Comparison of ENCODE assay signal across 9 cellular contexts in genomic region chr1:40059960-40060337, GRCh38. TPM values are rescaled to one million over a fixed set of nuclear protein-coding genes. Genes with fewer than 3 reads are reported as not detected.
A peak's percentile ranks its signal among the peaks of the same experiment; 100 is the strongest.
DNase-seq lines count a peak whose midpoint lies in the region; ATAC-seq and TF ChIP-seq lines count a peak whose summit lies in the region.
"Had no signal": no experiment of that assay in that cellular context is flagged by ENCODE, and none has a peak within 500 bp of the region (broad histone marks: within the 10 kb centered on the region; RNA-seq: fewer than 3 reads in every experiment).

No MANE protein-coding gene starts in this region.

- no peaks in the 10 kb centered on the region for H3K9me2 ChIP-seq in Loucy (replicated peaks; ENCODE audit: low read depth, low read length)

- POLR2A ChIA-PET in CD8-positive, alpha-beta T cell (lab: Charles Lee), result interaction anchor here (0.6 to 6.2 kb wide), 8 partner anchors 10 to 141 kb away, joined by 3 to 68 read pairs (median 6); partner anchors contain the start of gene CAP1

- H3K4me3 Mint-ChIP-seq in CD8-positive, alpha-beta T cell, result peak overlapping the region; percentile 79
- peak overlapping the region; percentile 44 to 91 (median 72) for H3K4me3 Mint-ChIP-seq in naive B cell

- H3K4me1 ChIP-seq in CD8-positive, alpha-beta T cell (ENCODE audit: insufficient read depth, low read length), result peaks cover 89% of the 10 kb centered on the region
- H3K4me1 ChIP-seq in Loucy (ENCODE audit: insufficient read depth, low read length, poor library complexity, severe bottlenecking) (peaks cover 34% of the 10 kb centered on the region), ascending aorta (peaks cover 15 to 45% of the 10 kb centered on the region in 2 donors)

- H3K27ac ChIP-seq in CD8-positive, alpha-beta T cell (ENCODE audit: low read depth, low read length), result peak overlapping the region; percentile 36
- peak overlapping the region; percentile 36 for H3K27ac ChIP-seq in ascending aorta

- DNase-seq in CD8-positive, alpha-beta T cell, result peak in 1 of 7 experiments; percentile 49
- no peak for DNase-seq in ascending aorta (ENCODE audit: low spot score in 2 of 2)
- no peak for DNase-seq in naive B cell
- no peak for DNase-seq in stimulated activated CD4-positive, alpha-beta T cell treated with anti-CD3 and anti-CD28 coated beads, Interleukin-1b, Interleukin-23, amount 100 ng/mL, for 48 hours
- DNase-seq in HuH-7 (ENCODE audit: low spot score), result no peak
- no peak for DNase-seq in T-helper 9 cell
- DNase-seq in stimulated activated CD4-positive, alpha-beta T cell treated with anti-CD3 and anti-CD28 coated beads, Interleukin-12 subunit alpha, Interleukin-12 subunit beta, amount 100 ng/mL, for 4 hours, result no peak
- DNase-seq: NCI-H82 had no signal

- H2AFZ ChIP-seq in Loucy (ENCODE audit: low read length), result no peak overlapping the region

- peaks cover 17% of the 10 kb centered on the region for H3F3A ChIP-seq in Loucy (ENCODE audit: low read depth)

- H3K4me2 ChIP-seq in Loucy (ENCODE audit: low read depth, low read length, poor library complexity, severe bottlenecking), result peak overlapping the region; percentile 71

- peak overlapping the region; percentile 17 for H3K9ac ChIP-seq in Loucy (ENCODE audit: low read depth, low read length, poor library complexity, severe bottlenecking)

- no peaks in the 10 kb centered on the region for H3K9me3 ChIP-seq in CD8-positive, alpha-beta T cell (ENCODE audit: low read length)
- no peaks in the 10 kb centered on the region for H3K9me3 ChIP-seq in Loucy (ENCODE audit: insufficient read depth, low read depth, low read length)
- H3K9me3 ChIP-seq in ascending aorta, result no peaks in the 10 kb centered on the region

- no peak for TF ChIP-seq CTCF in CD8-positive, alpha-beta T cell (IDR thresholded peaks at IDR 0.05)
- no peak for TF ChIP-seq CTCF in Loucy (conservative IDR thresholded peaks at IDR 0.05; ENCODE audit: low read length)
- no peak for TF ChIP-seq CTCF in ascending aorta (IDR thresholded peaks at IDR 0.05)

- H3K4me1 Mint-ChIP-seq in CD8-positive, alpha-beta T cell (ENCODE audit: low read depth), result peaks cover 92% of the 10 kb centered on the region
- peaks cover 76 to 95% (median 84%) of the 10 kb centered on the region in 3 donors for H3K4me1 Mint-ChIP-seq in naive B cell

- intact Hi-C loops in CD8-positive, alpha-beta T cell (cut with DNase I, micrococcal nuclease), result loop anchor here (1.0 to 5.0 kb wide), 5 partner anchors 18 to 483 kb away; partner anchors contain the start of genes CAP1 (in 1 of the 2), PABPC4 (in 1 of the 2) and PPT1 (in 1 of the 2)
- intact Hi-C loops in ascending aorta (cut with DNase I), result no loop called here

- peak overlapping the region; percentile 12 for H3K4me3 ChIP-seq in CD8-positive, alpha-beta T cell (ENCODE audit: low read depth, low read length)
- H3K4me3 ChIP-seq in Loucy (ENCODE audit: low read length, poor library complexity, severe bottlenecking) (peak overlapping the region; percentile 47), ascending aorta (peak overlapping the region in 1 of 2 donors; percentile 1)

- H4K20me1 ChIP-seq in Loucy (ENCODE audit: insufficient read depth, low read length, poor library complexity, severe bottlenecking), result peaks cover 47% of the 10 kb centered on the region

- H3K36me3 Mint-ChIP-seq in CD8-positive, alpha-beta T cell, result peaks cover 80% of the 10 kb centered on the region
- peaks cover 10 to 25% of the 10 kb centered on the region in 2 donors for H3K36me3 Mint-ChIP-seq in naive B cell

- H3K27ac Mint-ChIP-seq in CD8-positive, alpha-beta T cell, result peak overlapping the region; percentile 81
- H3K27ac Mint-ChIP-seq in naive B cell, result peak overlapping the region in 5 of 6 donors; percentile 18 to 90 (median 78)

- peak; percentile 37 for ATAC-seq in CD8-positive, alpha-beta T cell
- ATAC-seq in naive B cell (ENCODE audit: low read depth in 2 of 2), result no peak

- H3K36me3 ChIP-seq in CD8-positive, alpha-beta T cell (ENCODE audit: insufficient read depth, low read length), result peaks cover 38% of the 10 kb centered on the region
- H3K36me3 ChIP-seq in Loucy (ENCODE audit: insufficient read depth, low read length) (peaks cover 56% of the 10 kb centered on the region), ascending aorta (peaks cover 41 to 62% of the 10 kb centered on the region in 2 donors)

- H3K27me3 Mint-ChIP-seq in CD8-positive, alpha-beta T cell (ENCODE audit: low read depth), result no peaks in the 10 kb centered on the region
- H3K27me3 Mint-ChIP-seq in naive B cell, result no peaks in the 10 kb centered on the region

- H3K27me3 ChIP-seq in CD8-positive, alpha-beta T cell (ENCODE audit: insufficient read depth, low read length), result no peaks in the 10 kb centered on the region
- H3K27me3 ChIP-seq in Loucy (ENCODE audit: insufficient read depth, low read length, poor library complexity, severe bottlenecking), result no peaks in the 10 kb centered on the region
- no peaks in the 10 kb centered on the region for H3K27me3 ChIP-seq in ascending aorta

- H3K79me2 ChIP-seq in Loucy (ENCODE audit: insufficient read depth, low read length), result peaks cover 54% of the 10 kb centered on the region

- no peaks in the 10 kb centered on the region for H3K9me3 Mint-ChIP-seq in CD8-positive, alpha-beta T cell
- no peaks in the 10 kb centered on the region for H3K9me3 Mint-ChIP-seq in naive B cell

- CTCF ChIA-PET in CD8-positive, alpha-beta T cell (lab: Charles Lee), result interaction anchor here (0.6 to 4.4 kb wide), 8 partner anchors 11 to 279 kb away, joined by 3 to 24 read pairs (median 4); no protein-coding TSS in a partner anchor

RNA-seq across cellular contexts. Expression of gene CAP1, which starts 19.4 kb away (rescaled TPM):
- 100 to 1,000 TPM; 123 to 126 TPM for total RNA-seq in CD8-positive, alpha-beta T cell
- 252 TPM for total RNA-seq in ascending aorta
- polyA plus RNA-seq in naive B cell (ENCODE audit: low read depth in 6 of 6), result 100 to 1,000 TPM; 550 to 750 (median 592) TPM

RNA-seq across cellular contexts. Expression of gene PPT1, which starts 37.1 kb away (rescaled TPM):
- total RNA-seq in CD8-positive, alpha-beta T cell, result 10 to 100 TPM; 32.2 to 34.2 TPM
- total RNA-seq in ascending aorta, result 84.2 TPM
- polyA plus RNA-seq in naive B cell (ENCODE audit: low read depth in 6 of 6), result 100 to 1,000 TPM; 110 to 213 (median 133) TPM
